1 cellular context compared by ENCODE assay signal in the genomic region with DNA sequence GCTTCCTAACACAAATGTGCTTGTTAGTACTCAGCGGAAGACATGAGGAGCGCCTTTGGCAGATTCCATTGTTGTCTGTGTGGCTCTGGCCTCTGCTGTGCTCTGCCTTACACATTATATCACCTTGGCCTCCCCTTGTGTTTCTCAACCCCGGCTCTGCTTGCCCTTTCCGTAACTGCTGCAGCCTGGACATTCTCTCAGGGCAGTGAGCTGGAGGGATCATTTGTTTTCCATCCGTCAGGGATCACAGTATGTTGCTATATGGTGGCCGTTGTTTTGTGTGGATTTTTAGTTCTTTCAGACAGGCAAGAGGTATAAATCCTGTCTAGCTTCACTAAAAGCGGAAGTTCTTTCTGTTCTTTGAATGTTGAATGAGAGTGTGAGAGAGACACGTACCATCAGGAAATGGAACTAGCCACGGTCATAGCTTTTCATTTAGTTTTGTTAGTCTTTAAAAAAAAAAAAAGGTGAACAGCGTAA.
A peak's percentile ranks its signal among the peaks of the same experiment; 100 is the strongest.
TF ChIP-seq lines count a peak whose summit lies in the region.

No MANE protein-coding gene starts in this region.

TF ChIP-seq in GM12878, 131 proteins besides CTCF, POLR2A, EP300 and RAD21 (continued from another document):
- TF ChIP-seq, protein P1, sequence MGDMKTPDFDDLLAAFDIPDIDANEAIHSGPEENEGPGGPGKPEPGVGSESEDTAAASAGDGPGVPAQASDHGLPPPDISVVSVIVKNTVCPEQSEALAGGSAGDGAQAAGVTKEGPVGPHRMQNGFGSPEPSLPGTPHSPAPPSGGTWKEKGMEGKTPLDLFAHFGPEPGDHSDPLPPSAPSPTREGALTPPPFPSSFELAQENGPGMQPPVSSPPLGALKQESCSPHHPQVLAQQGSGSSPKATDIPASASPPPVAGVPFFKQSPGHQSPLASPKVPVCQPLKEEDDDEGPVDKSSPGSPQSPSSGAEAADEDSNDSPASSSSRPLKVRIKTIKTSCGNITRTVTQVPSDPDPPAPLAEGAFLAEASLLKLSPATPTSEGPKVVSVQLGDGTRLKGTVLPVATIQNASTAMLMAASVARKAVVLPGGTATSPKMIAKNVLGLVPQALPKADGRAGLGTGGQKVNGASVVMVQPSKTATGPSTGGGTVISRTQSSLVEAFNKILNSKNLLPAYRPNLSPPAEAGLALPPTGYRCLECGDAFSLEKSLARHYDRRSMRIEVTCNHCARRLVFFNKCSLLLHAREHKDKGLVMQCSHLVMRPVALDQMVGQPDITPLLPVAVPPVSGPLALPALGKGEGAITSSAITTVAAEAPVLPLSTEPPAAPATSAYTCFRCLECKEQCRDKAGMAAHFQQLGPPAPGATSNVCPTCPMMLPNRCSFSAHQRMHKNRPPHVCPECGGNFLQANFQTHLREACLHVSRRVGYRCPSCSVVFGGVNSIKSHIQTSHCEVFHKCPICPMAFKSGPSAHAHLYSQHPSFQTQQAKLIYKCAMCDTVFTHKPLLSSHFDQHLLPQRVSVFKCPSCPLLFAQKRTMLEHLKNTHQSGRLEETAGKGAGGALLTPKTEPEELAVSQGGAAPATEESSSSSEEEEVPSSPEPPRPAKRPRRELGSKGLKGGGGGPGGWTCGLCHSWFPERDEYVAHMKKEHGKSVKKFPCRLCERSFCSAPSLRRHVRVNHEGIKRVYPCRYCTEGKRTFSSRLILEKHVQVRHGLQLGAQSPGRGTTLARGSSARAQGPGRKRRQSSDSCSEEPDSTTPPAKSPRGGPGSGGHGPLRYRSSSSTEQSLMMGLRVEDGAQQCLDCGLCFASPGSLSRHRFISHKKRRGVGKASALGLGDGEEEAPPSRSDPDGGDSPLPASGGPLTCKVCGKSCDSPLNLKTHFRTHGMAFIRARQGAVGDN (IDR thresholded peaks at IDR 0.05), result peak; percentile 66; the same call in 1 of the 2 replicates
- no peak for TF ChIP-seq CHD1 (IDR thresholded peaks at IDR 0.05; ENCODE audit: low read depth, low read length)
- 0 out of 2 replicates have a peak, but pooled peaks have one; percentile 31 for TF ChIP-seq DPF2 (IDR thresholded peaks at IDR 0.05)
- TF ChIP-seq, protein P2, sequence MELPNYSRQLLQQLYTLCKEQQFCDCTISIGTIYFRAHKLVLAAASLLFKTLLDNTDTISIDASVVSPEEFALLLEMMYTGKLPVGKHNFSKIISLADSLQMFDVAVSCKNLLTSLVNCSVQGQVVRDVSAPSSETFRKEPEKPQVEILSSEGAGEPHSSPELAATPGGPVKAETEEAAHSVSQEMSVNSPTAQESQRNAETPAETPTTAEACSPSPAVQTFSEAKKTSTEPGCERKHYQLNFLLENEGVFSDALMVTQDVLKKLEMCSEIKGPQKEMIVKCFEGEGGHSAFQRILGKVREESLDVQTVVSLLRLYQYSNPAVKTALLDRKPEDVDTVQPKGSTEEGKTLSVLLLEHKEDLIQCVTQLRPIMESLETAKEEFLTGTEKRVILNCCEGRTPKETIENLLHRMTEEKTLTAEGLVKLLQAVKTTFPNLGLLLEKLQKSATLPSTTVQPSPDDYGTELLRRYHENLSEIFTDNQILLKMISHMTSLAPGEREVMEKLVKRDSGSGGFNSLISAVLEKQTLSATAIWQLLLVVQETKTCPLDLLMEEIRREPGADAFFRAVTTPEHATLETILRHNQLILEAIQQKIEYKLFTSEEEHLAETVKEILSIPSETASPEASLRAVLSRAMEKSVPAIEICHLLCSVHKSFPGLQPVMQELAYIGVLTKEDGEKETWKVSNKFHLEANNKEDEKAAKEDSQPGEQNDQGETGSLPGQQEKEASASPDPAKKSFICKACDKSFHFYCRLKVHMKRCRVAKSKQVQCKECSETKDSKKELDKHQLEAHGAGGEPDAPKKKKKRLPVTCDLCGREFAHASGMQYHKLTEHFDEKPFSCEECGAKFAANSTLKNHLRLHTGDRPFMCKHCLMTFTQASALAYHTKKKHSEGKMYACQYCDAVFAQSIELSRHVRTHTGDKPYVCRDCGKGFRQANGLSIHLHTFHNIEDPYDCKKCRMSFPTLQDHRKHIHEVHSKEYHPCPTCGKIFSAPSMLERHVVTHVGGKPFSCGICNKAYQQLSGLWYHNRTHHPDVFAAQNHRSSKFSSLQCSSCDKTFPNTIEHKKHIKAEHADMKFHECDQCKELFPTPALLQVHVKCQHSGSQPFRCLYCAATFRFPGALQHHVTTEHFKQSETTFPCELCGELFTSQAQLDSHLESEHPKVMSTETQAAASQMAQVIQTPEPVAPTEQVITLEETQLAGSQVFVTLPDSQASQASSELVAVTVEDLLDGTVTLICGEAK (IDR thresholded peaks at IDR 0.05; ENCODE audit: borderline replicate concordance), result 0 out of 2 replicates have a peak, but pooled peaks have one; percentile 14
- no peak for TF ChIP-seq LARP7 (IDR thresholded peaks at IDR 0.05)
- peak; percentile 30; the same call in 1 of the 2 replicates for TF ChIP-seq NFIC (IDR thresholded peaks at IDR 0.05; ENCODE audit: low read depth, low read length)
- 0 out of 2 replicates have a peak, but pooled peaks have one; percentile 23 for TF ChIP-seq CBX5 (IDR thresholded peaks at IDR 0.05; ENCODE audit: low read depth)
- TF ChIP-seq MTA2 (IDR thresholded peaks at IDR 0.05; ENCODE audit: low read depth), result peak; percentile 28; the same call in 1 of the 2 replicates
- TF ChIP-seq, protein P3, sequence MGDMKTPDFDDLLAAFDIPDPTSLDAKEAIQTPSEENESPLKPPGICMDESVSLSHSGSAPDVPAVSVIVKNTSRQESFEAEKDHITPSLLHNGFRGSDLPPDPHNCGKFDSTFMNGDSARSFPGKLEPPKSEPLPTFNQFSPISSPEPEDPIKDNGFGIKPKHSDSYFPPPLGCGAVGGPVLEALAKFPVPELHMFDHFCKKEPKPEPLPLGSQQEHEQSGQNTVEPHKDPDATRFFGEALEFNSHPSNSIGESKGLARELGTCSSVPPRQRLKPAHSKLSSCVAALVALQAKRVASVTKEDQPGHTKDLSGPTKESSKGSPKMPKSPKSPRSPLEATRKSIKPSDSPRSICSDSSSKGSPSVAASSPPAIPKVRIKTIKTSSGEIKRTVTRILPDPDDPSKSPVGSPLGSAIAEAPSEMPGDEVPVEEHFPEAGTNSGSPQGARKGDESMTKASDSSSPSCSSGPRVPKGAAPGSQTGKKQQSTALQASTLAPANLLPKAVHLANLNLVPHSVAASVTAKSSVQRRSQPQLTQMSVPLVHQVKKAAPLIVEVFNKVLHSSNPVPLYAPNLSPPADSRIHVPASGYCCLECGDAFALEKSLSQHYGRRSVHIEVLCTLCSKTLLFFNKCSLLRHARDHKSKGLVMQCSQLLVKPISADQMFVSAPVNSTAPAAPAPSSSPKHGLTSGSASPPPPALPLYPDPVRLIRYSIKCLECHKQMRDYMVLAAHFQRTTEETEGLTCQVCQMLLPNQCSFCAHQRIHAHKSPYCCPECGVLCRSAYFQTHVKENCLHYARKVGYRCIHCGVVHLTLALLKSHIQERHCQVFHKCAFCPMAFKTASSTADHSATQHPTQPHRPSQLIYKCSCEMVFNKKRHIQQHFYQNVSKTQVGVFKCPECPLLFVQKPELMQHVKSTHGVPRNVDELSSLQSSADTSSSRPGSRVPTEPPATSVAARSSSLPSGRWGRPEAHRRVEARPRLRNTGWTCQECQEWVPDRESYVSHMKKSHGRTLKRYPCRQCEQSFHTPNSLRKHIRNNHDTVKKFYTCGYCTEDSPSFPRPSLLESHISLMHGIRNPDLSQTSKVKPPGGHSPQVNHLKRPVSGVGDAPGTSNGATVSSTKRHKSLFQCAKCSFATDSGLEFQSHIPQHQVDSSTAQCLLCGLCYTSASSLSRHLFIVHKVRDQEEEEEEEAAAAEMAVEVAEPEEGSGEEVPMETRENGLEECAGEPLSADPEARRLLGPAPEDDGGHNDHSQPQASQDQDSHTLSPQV (IDR thresholded peaks at IDR 0.05), result 0 out of 2 replicates have a peak, but pooled peaks have one; percentile 5
- TF ChIP-seq, protein P4, sequence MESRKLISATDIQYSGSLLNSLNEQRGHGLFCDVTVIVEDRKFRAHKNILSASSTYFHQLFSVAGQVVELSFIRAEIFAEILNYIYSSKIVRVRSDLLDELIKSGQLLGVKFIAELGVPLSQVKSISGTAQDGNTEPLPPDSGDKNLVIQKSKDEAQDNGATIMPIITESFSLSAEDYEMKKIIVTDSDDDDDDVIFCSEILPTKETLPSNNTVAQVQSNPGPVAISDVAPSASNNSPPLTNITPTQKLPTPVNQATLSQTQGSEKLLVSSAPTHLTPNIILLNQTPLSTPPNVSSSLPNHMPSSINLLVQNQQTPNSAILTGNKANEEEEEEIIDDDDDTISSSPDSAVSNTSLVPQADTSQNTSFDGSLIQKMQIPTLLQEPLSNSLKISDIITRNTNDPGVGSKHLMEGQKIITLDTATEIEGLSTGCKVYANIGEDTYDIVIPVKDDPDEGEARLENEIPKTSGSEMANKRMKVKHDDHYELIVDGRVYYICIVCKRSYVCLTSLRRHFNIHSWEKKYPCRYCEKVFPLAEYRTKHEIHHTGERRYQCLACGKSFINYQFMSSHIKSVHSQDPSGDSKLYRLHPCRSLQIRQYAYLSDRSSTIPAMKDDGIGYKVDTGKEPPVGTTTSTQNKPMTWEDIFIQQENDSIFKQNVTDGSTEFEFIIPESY (IDR thresholded peaks at IDR 0.05), result no peak
- TF ChIP-seq, protein P5, sequence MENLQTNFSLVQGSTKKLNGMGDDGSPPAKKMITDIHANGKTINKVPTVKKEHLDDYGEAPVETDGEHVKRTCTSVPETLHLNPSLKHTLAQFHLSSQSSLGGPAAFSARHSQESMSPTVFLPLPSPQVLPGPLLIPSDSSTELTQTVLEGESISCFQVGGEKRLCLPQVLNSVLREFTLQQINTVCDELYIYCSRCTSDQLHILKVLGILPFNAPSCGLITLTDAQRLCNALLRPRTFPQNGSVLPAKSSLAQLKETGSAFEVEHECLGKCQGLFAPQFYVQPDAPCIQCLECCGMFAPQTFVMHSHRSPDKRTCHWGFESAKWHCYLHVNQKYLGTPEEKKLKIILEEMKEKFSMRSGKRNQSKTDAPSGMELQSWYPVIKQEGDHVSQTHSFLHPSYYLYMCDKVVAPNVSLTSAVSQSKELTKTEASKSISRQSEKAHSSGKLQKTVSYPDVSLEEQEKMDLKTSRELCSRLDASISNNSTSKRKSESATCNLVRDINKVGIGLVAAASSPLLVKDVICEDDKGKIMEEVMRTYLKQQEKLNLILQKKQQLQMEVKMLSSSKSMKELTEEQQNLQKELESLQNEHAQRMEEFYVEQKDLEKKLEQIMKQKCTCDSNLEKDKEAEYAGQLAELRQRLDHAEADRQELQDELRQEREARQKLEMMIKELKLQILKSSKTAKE (IDR thresholded peaks at IDR 0.05; ENCODE audit: low read depth, poor library complexity, severe bottlenecking), result peak; percentile 44
- TF ChIP-seq CEBPB (IDR thresholded peaks at IDR 0.05; ENCODE audit: borderline replicate concordance in 1 of 2, low read depth in 2 of 2, low read length in 2 of 2), result no peak
- peak; percentile 59 for TF ChIP-seq SPI1 (IDR thresholded peaks at IDR 0.05; ENCODE audit: borderline replicate concordance, insufficient read depth, low read depth, low read length)
- TF ChIP-seq MEF2B (IDR thresholded peaks at IDR 0.05; ENCODE audit: partially characterized antibody, poor library complexity, severe bottlenecking), result no peak
- TF ChIP-seq IKZF2 (IDR thresholded peaks at IDR 0.05), result peak; percentile 32 to 37; a peak in 2 of 4 replicates
- TF ChIP-seq SUZ12 (IDR thresholded peaks at IDR 0.05; ENCODE audit: unreplicated experiment), result no peak
- TF ChIP-seq ATF7 (IDR thresholded peaks at IDR 0.05; ENCODE audit: low read depth), result 0 out of 2 replicates have a peak, but pooled peaks have one; percentile 16
- TF ChIP-seq POLR2AphosphoS5 (IDR thresholded peaks at IDR 0.05; ENCODE audit: low read length), result peak; percentile 33; the same call in 1 of the 2 replicates
- TF ChIP-seq NR2F1 (conservative IDR thresholded peaks at IDR 0.05), result no peak
- TF ChIP-seq SMARCA5 (IDR thresholded peaks at IDR 0.05), result peak; percentile 49; the same call in 1 of the 2 replicates
- TF ChIP-seq HDGF (IDR thresholded peaks at IDR 0.05), result 0 out of 2 replicates have a peak, but pooled peaks have one; percentile 18
- 0 out of 4 replicates have a peak, but pooled peaks of 1 of the 2 experiments have one; percentile 21 for TF ChIP-seq ETV6 (conservative IDR thresholded peaks at IDR 0.05 in 1 of 2, IDR thresholded peaks at IDR 0.05 in 1 of 2; ENCODE audit: borderline replicate concordance in 1 of 2, low read depth in 1 of 2)
- 0 out of 2 replicates have a peak, but pooled peaks have one; percentile 26 for TF ChIP-seq MXI1 (IDR thresholded peaks at IDR 0.05; ENCODE audit: low read depth, low read length)
- TF ChIP-seq NBN (IDR thresholded peaks at IDR 0.05), result peak; percentile 41; the same call in 1 of the 2 replicates
- TF ChIP-seq, protein P6, sequence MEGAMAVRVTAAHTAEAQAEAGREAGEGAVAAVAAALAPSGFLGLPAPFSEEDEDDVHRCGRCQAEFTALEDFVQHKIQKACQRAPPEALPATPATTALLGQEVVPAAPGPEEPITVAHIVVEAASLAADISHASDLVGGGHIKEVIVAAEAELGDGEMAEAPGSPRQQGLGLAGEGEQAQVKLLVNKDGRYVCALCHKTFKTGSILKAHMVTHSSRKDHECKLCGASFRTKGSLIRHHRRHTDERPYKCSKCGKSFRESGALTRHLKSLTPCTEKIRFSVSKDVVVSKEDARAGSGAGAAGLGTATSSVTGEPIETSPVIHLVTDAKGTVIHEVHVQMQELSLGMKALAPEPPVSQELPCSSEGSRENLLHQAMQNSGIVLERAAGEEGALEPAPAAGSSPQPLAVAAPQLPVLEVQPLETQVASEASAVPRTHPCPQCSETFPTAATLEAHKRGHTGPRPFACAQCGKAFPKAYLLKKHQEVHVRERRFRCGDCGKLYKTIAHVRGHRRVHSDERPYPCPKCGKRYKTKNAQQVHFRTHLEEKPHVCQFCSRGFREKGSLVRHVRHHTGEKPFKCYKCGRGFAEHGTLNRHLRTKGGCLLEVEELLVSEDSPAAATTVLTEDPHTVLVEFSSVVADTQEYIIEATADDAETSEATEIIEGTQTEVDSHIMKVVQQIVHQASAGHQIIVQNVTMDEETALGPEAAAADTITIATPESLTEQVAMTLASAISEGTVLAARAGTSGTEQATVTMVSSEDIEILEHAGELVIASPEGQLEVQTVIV (IDR thresholded peaks at IDR 0.05; ENCODE audit: borderline replicate concordance, partially characterized antibody), result no peak
- peak; percentile 35; the same call in 1 of the 2 replicates for TF ChIP-seq RUNX3 (IDR thresholded peaks at IDR 0.05; ENCODE audit: low read length)
- peak; percentile 87; the same call in 1 of the 2 replicates for TF ChIP-seq ZNF384 (IDR thresholded peaks at IDR 0.05; ENCODE audit: borderline replicate concordance, low read depth, low read length)
- 0 out of 2 replicates have a peak, but pooled peaks have one; percentile 24 for TF ChIP-seq IKZF1 (conservative IDR thresholded peaks at IDR 0.05)
